ENCODE assay signal across 7 cellular contexts in genomic region chr20:5234978-5235377, GRCh38.
"Had no signal": no experiment of that assay in that cellular context is flagged by ENCODE, and none has a peak within 500 bp of the region (broad histone marks: within the 10 kb centered on the region; RNA-seq: fewer than 3 reads in every experiment).

No MANE protein-coding gene starts in this region.

- FAIRE-seq: H1, H54, HTR-8/SVneo had no signal

- ATAC-seq: GM23338 had no signal

- H3K4me3 ChIP-seq: GM23338 had no signal

- H3K4me3 Mint-ChIP-seq: GM23338, H9, IgD-negative memory B cell had no signal

- H3K9me3 Mint-ChIP-seq: GM23338 had no signal

- H3K4me1 Mint-ChIP-seq: GM23338, H9, IgD-negative memory B cell had no signal

- DNase-seq: H9, HCEC 1CT had no signal

- H3K27ac Mint-ChIP-seq: GM23338, H9, IgD-negative memory B cell had no signal
